Comparison of ENCODE assay signal across 8 cellular contexts in the genomic region with DNA sequence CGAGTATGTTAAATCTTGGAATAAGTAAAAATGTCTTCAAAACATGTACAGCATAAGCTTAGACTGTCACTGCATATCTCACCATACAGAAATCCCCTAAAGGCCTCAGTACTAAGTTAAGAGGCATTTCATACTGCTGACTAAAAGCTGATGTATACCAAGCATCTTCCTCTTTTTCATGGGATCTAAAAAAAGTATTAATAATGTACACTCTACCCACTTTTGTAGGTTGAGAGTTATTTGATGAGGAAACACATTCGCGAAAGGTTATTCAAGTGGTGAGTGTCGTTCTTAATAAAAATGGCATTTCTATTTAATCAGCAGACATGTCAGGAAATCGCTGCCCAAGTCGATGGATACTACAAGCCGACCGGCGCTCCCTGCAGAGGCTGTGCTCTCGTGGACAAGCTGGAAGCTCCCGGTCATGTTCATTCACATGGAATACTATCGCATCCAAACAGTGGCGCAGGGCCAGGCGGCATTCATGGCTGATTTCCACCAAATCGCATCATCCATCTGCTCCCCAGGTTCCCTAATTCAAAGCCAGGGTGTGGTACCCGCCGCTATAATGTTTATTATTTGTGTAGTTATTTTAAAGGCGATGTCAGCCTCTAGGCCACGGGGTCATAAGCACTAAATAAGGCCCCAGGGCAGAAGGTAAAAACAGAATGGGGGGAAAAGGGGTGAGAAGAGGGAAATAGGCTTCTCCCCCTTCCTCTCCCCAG.
DNase-seq lines count a peak whose midpoint lies in the region; ATAC-seq and TF ChIP-seq lines count a peak whose summit lies in the region.

No MANE protein-coding gene starts in this region.

- ATAC-seq in DND-41 (ENCODE audit: insufficient read depth, low read depth) (no peak), GM21526 (IDR thresholded peaks at IDR 0.05; ENCODE audit: low FRiP score, unreplicated experiment) (peak; percentile 21), SK-N-SH treated with all-trans-retinoic acid at 6 μM for 48 hours (peak; percentile 70), GM21737 (IDR thresholded peaks at IDR 0.05; ENCODE audit: unreplicated experiment) (no peak)

- H3K27ac ChIP-seq in DND-41 (ENCODE audit: low read length) = peak overlapping the region; percentile 77

- no peaks in the 10 kb centered on the region for H3K27me3 ChIP-seq in DND-41 (ENCODE audit: insufficient read depth, low read length, poor library complexity)

- peaks cover 2% of the 10 kb centered on the region for H3K36me3 ChIP-seq in DND-41 (ENCODE audit: insufficient read depth, low read length)

- no peaks in the 10 kb centered on the region for H4K20me1 ChIP-seq in DND-41 (ENCODE audit: insufficient read depth, low read length)

- H3K79me2 ChIP-seq in DND-41 (ENCODE audit: insufficient read depth, low read length) = peaks cover 22% of the 10 kb centered on the region

- H3K4me3 ChIP-seq in DND-41 (ENCODE audit: low read depth in 1 of 2, low read length in 2 of 2) (peak overlapping the region; percentile 55 to 93), skeletal muscle cell (ENCODE audit: low read depth, low read length) (peak overlapping the region; percentile 95)

- DNase-seq in DND-41 (no peak), KBM-7 (peak; percentile 53), iPS-NIHi11 (ENCODE audit: low spot score) (peak; percentile 42), skeletal muscle cell (ENCODE audit: low read depth) (peak; percentile 36)
- peak; percentile 21 for DNase-seq in central memory CD4-positive, alpha-beta T cell

- H2AFZ ChIP-seq in DND-41 (ENCODE audit: low read depth, low read length) = peak overlapping the region; percentile 79

- in situ Hi-C loops in KBM-7 (cut with MboI; ENCODE audit: low pct_unique_long_range_greater_than_20kb, low sequenced_read_pairs) = no loop called here

- TF ChIP-seq CTCF in DND-41 (IDR thresholded peaks at IDR 0.05; ENCODE audit: borderline replicate concordance, extremely low read depth, low read length, poor library complexity, severe bottlenecking) = no peak

- H3K9ac ChIP-seq in DND-41 (ENCODE audit: low read depth, low read length) = peak overlapping the region; percentile 92

- no peaks in the 10 kb centered on the region for H3K9me3 ChIP-seq in DND-41 (ENCODE audit: insufficient read depth, low read length, severe bottlenecking)

- peaks cover 43% of the 10 kb centered on the region for H3K4me1 ChIP-seq in DND-41 (ENCODE audit: insufficient read depth, low read length)

- peak overlapping the region; percentile 97 for H3K4me2 ChIP-seq in DND-41 (ENCODE audit: insufficient read depth, low read length)

TF ChIP-seq in SK-N-SH treated with all-trans-retinoic acid at 6 μM for 48 hours, 23 proteins besides CTCF, POLR2A, EP300 and RAD21:
- TF ChIP-seq OSR1 (CRISPR knock-in tag; IDR thresholded peaks at IDR 0.05) (no peak), ESRRG (CRISPR knock-in tag; IDR thresholded peaks at IDR 0.05) (no peak), CSDC2 (CRISPR knock-in tag; IDR thresholded peaks at IDR 0.05) (no peak), ZNF70 (CRISPR knock-in tag; IDR thresholded peaks at IDR 0.05) (no peak), ZC3H10 (CRISPR knock-in tag; IDR thresholded peaks at IDR 0.05) (no peak), SNAI2 (CRISPR knock-in tag; IDR thresholded peaks at IDR 0.05) (no peak), GLIS3 (CRISPR knock-in tag; IDR thresholded peaks at IDR 0.05) (no peak), ISL1 (CRISPR knock-in tag; IDR thresholded peaks at IDR 0.05) (no peak), ZFP3 (CRISPR knock-in tag; IDR thresholded peaks at IDR 0.05) (no peak), TCF4 (CRISPR knock-in tag; IDR thresholded peaks at IDR 0.05; ENCODE audit: borderline replicate concordance) (no peak; the same call in 1 of the 2 replicates), RARB (CRISPR knock-in tag; IDR thresholded peaks at IDR 0.05) (no peak), ZNF565 (CRISPR knock-in tag; conservative IDR thresholded peaks at IDR 0.05; ENCODE audit: low read depth) (no peak), ARNTL (CRISPR knock-in tag; IDR thresholded peaks at IDR 0.05; ENCODE audit: borderline replicate concordance, low read depth) (no peak), ZNF8 (CRISPR knock-in tag; IDR thresholded peaks at IDR 0.05) (no peak), BACH2 (CRISPR knock-in tag; IDR thresholded peaks at IDR 0.05; ENCODE audit: borderline replicate concordance) (no peak)
- TF ChIP-seq, protein P1, sequence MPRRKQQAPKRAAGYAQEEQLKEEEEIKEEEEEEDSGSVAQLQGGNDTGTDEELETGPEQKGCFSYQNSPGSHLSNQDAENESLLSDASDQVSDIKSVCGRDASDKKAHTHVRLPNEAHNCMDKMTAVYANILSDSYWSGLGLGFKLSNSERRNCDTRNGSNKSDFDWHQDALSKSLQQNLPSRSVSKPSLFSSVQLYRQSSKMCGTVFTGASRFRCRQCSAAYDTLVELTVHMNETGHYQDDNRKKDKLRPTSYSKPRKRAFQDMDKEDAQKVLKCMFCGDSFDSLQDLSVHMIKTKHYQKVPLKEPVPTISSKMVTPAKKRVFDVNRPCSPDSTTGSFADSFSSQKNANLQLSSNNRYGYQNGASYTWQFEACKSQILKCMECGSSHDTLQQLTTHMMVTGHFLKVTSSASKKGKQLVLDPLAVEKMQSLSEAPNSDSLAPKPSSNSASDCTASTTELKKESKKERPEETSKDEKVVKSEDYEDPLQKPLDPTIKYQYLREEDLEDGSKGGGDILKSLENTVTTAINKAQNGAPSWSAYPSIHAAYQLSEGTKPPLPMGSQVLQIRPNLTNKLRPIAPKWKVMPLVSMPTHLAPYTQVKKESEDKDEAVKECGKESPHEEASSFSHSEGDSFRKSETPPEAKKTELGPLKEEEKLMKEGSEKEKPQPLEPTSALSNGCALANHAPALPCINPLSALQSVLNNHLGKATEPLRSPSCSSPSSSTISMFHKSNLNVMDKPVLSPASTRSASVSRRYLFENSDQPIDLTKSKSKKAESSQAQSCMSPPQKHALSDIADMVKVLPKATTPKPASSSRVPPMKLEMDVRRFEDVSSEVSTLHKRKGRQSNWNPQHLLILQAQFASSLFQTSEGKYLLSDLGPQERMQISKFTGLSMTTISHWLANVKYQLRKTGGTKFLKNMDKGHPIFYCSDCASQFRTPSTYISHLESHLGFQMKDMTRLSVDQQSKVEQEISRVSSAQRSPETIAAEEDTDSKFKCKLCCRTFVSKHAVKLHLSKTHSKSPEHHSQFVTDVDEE (CRISPR knock-in tag; IDR thresholded peaks at IDR 0.05) = no peak
- TF ChIP-seq, protein P2, sequence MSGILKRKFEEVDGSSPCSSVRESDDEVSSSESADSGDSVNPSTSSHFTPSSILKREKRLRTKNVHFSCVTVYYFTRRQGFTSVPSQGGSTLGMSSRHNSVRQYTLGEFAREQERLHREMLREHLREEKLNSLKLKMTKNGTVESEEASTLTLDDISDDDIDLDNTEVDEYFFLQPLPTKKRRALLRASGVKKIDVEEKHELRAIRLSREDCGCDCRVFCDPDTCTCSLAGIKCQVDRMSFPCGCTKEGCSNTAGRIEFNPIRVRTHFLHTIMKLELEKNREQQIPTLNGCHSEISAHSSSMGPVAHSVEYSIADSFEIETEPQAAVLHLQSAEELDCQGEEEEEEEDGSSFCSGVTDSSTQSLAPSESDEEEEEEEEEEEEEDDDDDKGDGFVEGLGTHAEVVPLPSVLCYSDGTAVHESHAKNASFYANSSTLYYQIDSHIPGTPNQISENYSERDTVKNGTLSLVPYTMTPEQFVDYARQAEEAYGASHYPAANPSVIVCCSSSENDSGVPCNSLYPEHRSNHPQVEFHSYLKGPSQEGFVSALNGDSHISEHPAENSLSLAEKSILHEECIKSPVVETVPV (CRISPR knock-in tag; IDR thresholded peaks at IDR 0.05) = no peak
- TF ChIP-seq, protein P3, sequence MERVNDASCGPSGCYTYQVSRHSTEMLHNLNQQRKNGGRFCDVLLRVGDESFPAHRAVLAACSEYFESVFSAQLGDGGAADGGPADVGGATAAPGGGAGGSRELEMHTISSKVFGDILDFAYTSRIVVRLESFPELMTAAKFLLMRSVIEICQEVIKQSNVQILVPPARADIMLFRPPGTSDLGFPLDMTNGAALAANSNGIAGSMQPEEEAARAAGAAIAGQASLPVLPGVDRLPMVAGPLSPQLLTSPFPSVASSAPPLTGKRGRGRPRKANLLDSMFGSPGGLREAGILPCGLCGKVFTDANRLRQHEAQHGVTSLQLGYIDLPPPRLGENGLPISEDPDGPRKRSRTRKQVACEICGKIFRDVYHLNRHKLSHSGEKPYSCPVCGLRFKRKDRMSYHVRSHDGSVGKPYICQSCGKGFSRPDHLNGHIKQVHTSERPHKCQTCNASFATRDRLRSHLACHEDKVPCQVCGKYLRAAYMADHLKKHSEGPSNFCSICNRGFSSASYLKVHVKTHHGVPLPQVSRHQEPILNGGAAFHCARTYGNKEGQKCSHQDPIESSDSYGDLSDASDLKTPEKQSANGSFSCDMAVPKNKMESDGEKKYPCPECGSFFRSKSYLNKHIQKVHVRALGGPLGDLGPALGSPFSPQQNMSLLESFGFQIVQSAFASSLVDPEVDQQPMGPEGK (CRISPR knock-in tag; IDR thresholded peaks at IDR 0.05; ENCODE audit: borderline replicate concordance) = no peak

Comparison
In these comparisons a context has a peak if more than half of its experiments do, and no peak if none do; other contexts are left out.
1. ATAC-seq: peak in GM21526 (single experiment) and SK-N-SH treated with all-trans-retinoic acid at 6 μM for 48 hours (single experiment); none in DND-41 (single experiment) and GM21737 (single experiment).